ENCODE assay signal across 16 cellular contexts in genomic region chr4:152992027-152992426, GRCh38. TPM values are rescaled to one million over a fixed set of nuclear protein-coding genes. Genes with fewer than 3 reads are reported as not detected.
DNase-seq lines count a peak whose midpoint lies in the region; ATAC-seq, FAIRE-seq and TF ChIP-seq lines count a peak whose summit lies in the region.
"Had no signal": no experiment of that assay in that cellular context is flagged by ENCODE, and none has a peak within 500 bp of the region (broad histone marks: within the 10 kb centered on the region; RNA-seq: fewer than 3 reads in every experiment).

No MANE protein-coding gene starts in this region.

- FAIRE-seq in GM12878 (lab: Jason Lieb, UNC): no peak
- FAIRE-seq: kidney had no signal

- H3F3A ChIP-seq in GM23248 (ENCODE audit: insufficient read depth): no peaks in the 10 kb centered on the region

- POLR2A ChIA-PET in GM12878 (lab: Charles Lee): no interaction called here

- peak; percentile 40 for DNase-seq in natural killer cell treated with Interleukin-12 subunit alpha and Interleukin-12 subunit beta and Interleukin-15 and Interleukin-18, amount 100 ng/mL, for 72 hours (ENCODE audit: low spot score)
- DNase-seq in natural killer cell (no peak), GM12878 (ENCODE audit: low read depth, low spot score) (no peak), left kidney (ENCODE audit: low read depth, low spot score) (peak; percentile 23), OCI-M1 (lab: John Stamatoyannopoulos, UW) (no peak), thyroid gland (no peak), GM23248 (no peak)
- no peak for DNase-seq in activated CD4-positive, alpha-beta T cell treated with anti-CD3 and anti-CD28 coated beads, Interleukin-2, amount 10 ng/mL, durations not matched to agents 24 days and 14 days
- DNase-seq: CD4-positive, alpha-beta T cell; GOT3; heart right ventricle; kidney; NCI-H446 treated with DMSO at 0.1 percent for 48 hours had no signal

- intact Hi-C loops in natural killer cell (cut with micrococcal nuclease): no loop called here
- intact Hi-C loops in GM12878 (cut with micrococcal nuclease; ENCODE audit: unreplicated experiment): no loop called here
- intact Hi-C loops in activated CD4-positive, alpha-beta T cell treated with anti-CD3 and anti-CD28 coated beads, Interleukin-2, amount 10 ng/mL, durations not matched to agents 24 days and 14 days (cut with micrococcal nuclease): no loop called here
- intact Hi-C loops in thyroid gland (cut with DNase I): no loop called here

- ATAC-seq in natural killer cell treated with Interleukin-12 subunit alpha and Interleukin-12 subunit beta and Interleukin-15 and Interleukin-18, amount 100 ng/mL, for 72 hours: no peak
- no peak for ATAC-seq in natural killer cell
- ATAC-seq in GM12878: no peak
- ATAC-seq: activated T-helper 17 cell treated with anti-CD3 and anti-CD28 coated beads, Interleukin-2, amount 50 U/mL, for 72 hours; heart right ventricle; stimulated activated effector memory CD8-positive, alpha-beta T cell treated with anti-CD3 and anti-CD28 coated beads, Interleukin-12 subunit alpha, Interleukin-12 subunit beta, amount 100 ng/mL, for 72 hours had no signal

- TF ChIP-seq POLR2A in GM12878 (IDR thresholded peaks at IDR 0.05; ENCODE audit: low read depth, low read length): no peak
- no peak for TF ChIP-seq POLR2A in thyroid gland (IDR thresholded peaks at IDR 0.05)

- no peaks in the 10 kb centered on the region for H3K9me2 ChIP-seq in GM23248 (ENCODE audit: insufficient read depth)

- H3K36me3 ChIP-seq in GM12878 (ENCODE audit: control insufficient read depth in 2 of 2, insufficient read depth in 2 of 2, low read length in 1 of 2): no peaks in the 10 kb centered on the region
- H3K36me3 ChIP-seq in thyroid gland: no peaks in the 10 kb centered on the region
- H3K36me3 ChIP-seq in GM23248 (ENCODE audit: low read depth): no peaks in the 10 kb centered on the region
- H3K36me3 ChIP-seq: heart right ventricle, neutrophil had no signal

- no peak overlapping the region for H3K4me3 Mint-ChIP-seq in natural killer cell treated with Interleukin-12 subunit alpha and Interleukin-12 subunit beta and Interleukin-15 and Interleukin-18, amount 100 ng/mL, for 72 hours
- no peak overlapping the region for H3K4me3 Mint-ChIP-seq in natural killer cell
- no peak overlapping the region for H3K4me3 Mint-ChIP-seq in activated CD4-positive, alpha-beta T cell treated with anti-CD3 and anti-CD28 coated beads, Interleukin-2, amount 10 ng/mL, durations not matched to agents 24 days and 14 days
- H3K4me3 Mint-ChIP-seq: activated T-helper 17 cell treated with anti-CD3 and anti-CD28 coated beads, Interleukin-2, amount 50 U/mL, for 72 hours; CD4-positive, alpha-beta T cell; stimulated activated effector memory CD8-positive, alpha-beta T cell treated with anti-CD3 and anti-CD28 coated beads, Interleukin-12 subunit alpha, Interleukin-12 subunit beta, amount 100 ng/mL, for 72 hours had no signal

- TF ChIP-seq CTCF in natural killer cell (IDR thresholded peaks at IDR 0.05) (no peak), GM12878 (IDR thresholded peaks at IDR 0.05 in 2 of 3, conservative IDR thresholded peaks at IDR 0.05 in 1 of 3; ENCODE audit: control insufficient read depth in 2 of 3, extremely low read depth in 1 of 3, insufficient read depth in 1 of 3, low read depth in 3 of 3, low read length in 3 of 3) (no peak), thyroid gland (IDR thresholded peaks at IDR 0.05) (no peak)

- RAD21 ChIA-PET in GM12878 (lab: Charles Lee; ENCODE audit: unreplicated experiment): no interaction called here

- no peaks in the 10 kb centered on the region for H3K9me3 Mint-ChIP-seq in natural killer cell treated with Interleukin-12 subunit alpha and Interleukin-12 subunit beta and Interleukin-15 and Interleukin-18, amount 100 ng/mL, for 72 hours
- H3K9me3 Mint-ChIP-seq in natural killer cell: no peaks in the 10 kb centered on the region
- no peaks in the 10 kb centered on the region for H3K9me3 Mint-ChIP-seq in activated CD4-positive, alpha-beta T cell treated with anti-CD3 and anti-CD28 coated beads, Interleukin-2, amount 10 ng/mL, durations not matched to agents 24 days and 14 days
- H3K9me3 Mint-ChIP-seq: activated T-helper 17 cell treated with anti-CD3 and anti-CD28 coated beads, Interleukin-2, amount 50 U/mL, for 72 hours; CD4-positive, alpha-beta T cell; stimulated activated effector memory CD8-positive, alpha-beta T cell treated with anti-CD3 and anti-CD28 coated beads, Interleukin-12 subunit alpha, Interleukin-12 subunit beta, amount 100 ng/mL, for 72 hours had no signal

- no peaks in the 10 kb centered on the region for H4K20me1 ChIP-seq in GM12878 (ENCODE audit: control insufficient read depth, insufficient read depth)
- no peaks in the 10 kb centered on the region for H4K20me1 ChIP-seq in GM23248 (ENCODE audit: insufficient read depth)

- H3K27ac ChIP-seq in GM12878 (ENCODE audit: control insufficient read depth, insufficient read depth) (no peak overlapping the region), thyroid gland (no peak overlapping the region), GM23248 (no peak overlapping the region)
- H3K27ac ChIP-seq: heart right ventricle, neutrophil had no signal

- in situ Hi-C loops in GM12878 (cut with MboI): no loop called here
- in situ Hi-C loops in GM23248 (cut with MboI): no loop called here

- H2AFZ ChIP-seq in GM12878 (ENCODE audit: control insufficient read depth, low read depth, low read length) (no peak overlapping the region), GM23248 (no peak overlapping the region)

- peaks cover 8 to 10% of the 10 kb centered on the region in 2 donors for H3K27me3 Mint-ChIP-seq in natural killer cell treated with Interleukin-12 subunit alpha and Interleukin-12 subunit beta and Interleukin-15 and Interleukin-18, amount 100 ng/mL, for 72 hours
- peaks cover 0 to 6% of the 10 kb centered on the region in 2 donors for H3K27me3 Mint-ChIP-seq in natural killer cell (ENCODE audit: low read depth in 2 of 2)
- H3K27me3 Mint-ChIP-seq in activated CD4-positive, alpha-beta T cell treated with anti-CD3 and anti-CD28 coated beads, Interleukin-2, amount 10 ng/mL, durations not matched to agents 24 days and 14 days: peaks cover 3% of the 10 kb centered on the region
- H3K27me3 Mint-ChIP-seq: CD4-positive, alpha-beta T cell had no signal

- no peak overlapping the region for H3K4me3 ChIP-seq in GM12878
- no peak overlapping the region for H3K4me3 ChIP-seq in thyroid gland (replicated peaks in 1 of 3)
- H3K4me3 ChIP-seq in GM23248: no peak overlapping the region
- H3K4me3 ChIP-seq: heart right ventricle had no signal

- H3K27me3 ChIP-seq in GM12878 (replicated peaks in 1 of 2; ENCODE audit: control insufficient read depth in 2 of 2, insufficient read depth in 2 of 2, low read length in 1 of 2) (no peaks in the 10 kb centered on the region; a peak in 2 of 4 replicates), thyroid gland (no peaks in the 10 kb centered on the region), GM23248 (replicated peaks; ENCODE audit: insufficient read depth) (peaks cover 4% of the 10 kb centered on the region)
- H3K27me3 ChIP-seq: neutrophil had no signal

- SMC1A ChIA-PET in GM12878 (lab: Charles Lee; ENCODE audit: uncharacterized antibody, unreplicated experiment): no interaction called here

- no peaks in the 10 kb centered on the region for H3K9me3 ChIP-seq in GM12878 (replicated peaks; ENCODE audit: control insufficient read depth, insufficient read depth, low read length)
- H3K9me3 ChIP-seq in thyroid gland: no peaks in the 10 kb centered on the region
- H3K9me3 ChIP-seq in GM23248 (ENCODE audit: low read depth): no peaks in the 10 kb centered on the region
- H3K9me3 ChIP-seq: heart right ventricle, neutrophil had no signal

- no peaks in the 10 kb centered on the region for H3K36me3 Mint-ChIP-seq in natural killer cell treated with Interleukin-12 subunit alpha and Interleukin-12 subunit beta and Interleukin-15 and Interleukin-18, amount 100 ng/mL, for 72 hours
- no peaks in the 10 kb centered on the region for H3K36me3 Mint-ChIP-seq in natural killer cell
- no peaks in the 10 kb centered on the region for H3K36me3 Mint-ChIP-seq in activated CD4-positive, alpha-beta T cell treated with anti-CD3 and anti-CD28 coated beads, Interleukin-2, amount 10 ng/mL, durations not matched to agents 24 days and 14 days (ENCODE audit: low read depth)
- H3K36me3 Mint-ChIP-seq: stimulated activated effector memory CD8-positive, alpha-beta T cell treated with anti-CD3 and anti-CD28 coated beads, Interleukin-12 subunit alpha, Interleukin-12 subunit beta, amount 100 ng/mL, for 72 hours had no signal

- H3K4me2 ChIP-seq in GM12878 (ENCODE audit: control insufficient read depth, insufficient read depth): no peak overlapping the region
- no peak overlapping the region for H3K4me2 ChIP-seq in GM23248 (ENCODE audit: unreplicated experiment)

- H3K9ac ChIP-seq in GM12878 (ENCODE audit: control insufficient read depth, insufficient read depth, low read length): no peak overlapping the region
- no peak overlapping the region for H3K9ac ChIP-seq in GM23248

- no peak overlapping the region for H3K27ac Mint-ChIP-seq in natural killer cell treated with Interleukin-12 subunit alpha and Interleukin-12 subunit beta and Interleukin-15 and Interleukin-18, amount 100 ng/mL, for 72 hours
- no peak overlapping the region for H3K27ac Mint-ChIP-seq in natural killer cell
- no peak overlapping the region for H3K27ac Mint-ChIP-seq in activated CD4-positive, alpha-beta T cell treated with anti-CD3 and anti-CD28 coated beads, Interleukin-2, amount 10 ng/mL, durations not matched to agents 24 days and 14 days
- H3K27ac Mint-ChIP-seq: activated T-helper 17 cell treated with anti-CD3 and anti-CD28 coated beads, Interleukin-2, amount 50 U/mL, for 72 hours; CD4-positive, alpha-beta T cell; stimulated activated effector memory CD8-positive, alpha-beta T cell treated with anti-CD3 and anti-CD28 coated beads, Interleukin-12 subunit alpha, Interleukin-12 subunit beta, amount 100 ng/mL, for 72 hours had no signal

- no TSS peak for BruUV-seq in GM12878 (replicated peaks; lab: Mats Ljungman, UMichigan)

- TF ChIP-seq RAD21 in GM12878 (IDR thresholded peaks at IDR 0.05; ENCODE audit: insufficient read depth, low read depth, low read length): no peak

- CTCF ChIA-PET in GM12878 (lab: Yijun Ruan, JAX): no interaction called here

- TF ChIP-seq EP300 in GM12878 (IDR thresholded peaks at IDR 0.05; ENCODE audit: borderline replicate concordance in 1 of 2, control insufficient read depth in 1 of 2, low read depth in 2 of 2, low read length in 2 of 2): no peak

- WGBS in GM12878 (ENCODE audit: insufficient coverage, insufficient replicate concordance, low lambda C conversion rate, missing lambda C conversion rate): 62% methylated on average over 8 of the region's 8 CpGs
- 82 to 86% methylated on average over 8 of the region's 8 CpGs for WGBS in thyroid gland, 2 donors
- WGBS in GM23248 (ENCODE audit: low coverage in 1 of 2, low lambda C conversion rate in 2 of 2, missing lambda C conversion rate in 2 of 2), 2 experiments: 82 to 83% methylated on average over 8 of the region's 8 CpGs

- H3K4me1 Mint-ChIP-seq in natural killer cell treated with Interleukin-12 subunit alpha and Interleukin-12 subunit beta and Interleukin-15 and Interleukin-18, amount 100 ng/mL, for 72 hours (ENCODE audit: low read depth in 2 of 2): no peaks in the 10 kb centered on the region
- H3K4me1 Mint-ChIP-seq in natural killer cell: peaks cover 0 to 4% of the 10 kb centered on the region in 2 donors
- no peaks in the 10 kb centered on the region for H3K4me1 Mint-ChIP-seq in activated CD4-positive, alpha-beta T cell treated with anti-CD3 and anti-CD28 coated beads, Interleukin-2, amount 10 ng/mL, durations not matched to agents 24 days and 14 days
- H3K4me1 Mint-ChIP-seq: activated T-helper 17 cell treated with anti-CD3 and anti-CD28 coated beads, Interleukin-2, amount 50 U/mL, for 72 hours had no signal

- no peaks in the 10 kb centered on the region for H3K4me1 ChIP-seq in GM12878 (ENCODE audit: control insufficient read depth, insufficient read depth, low read length)
- peaks cover 0 to 7% of the 10 kb centered on the region in 2 donors for H3K4me1 ChIP-seq in thyroid gland
- H3K4me1 ChIP-seq in GM23248 (ENCODE audit: insufficient read depth): no peaks in the 10 kb centered on the region

- H3K79me2 ChIP-seq in GM12878 (ENCODE audit: control insufficient read depth, insufficient read depth, low read length) (no peaks in the 10 kb centered on the region), GM23248 (ENCODE audit: insufficient read depth) (no peaks in the 10 kb centered on the region)

RNA-seq across cellular contexts. Expression of gene FHDC1, which starts 55.9 kb away (rescaled TPM):
- total RNA-seq in natural killer cell treated with Interleukin-12 subunit alpha and Interleukin-12 subunit beta and Interleukin-15 and Interleukin-18, amount 100 ng/mL, for 72 hours: under 1 TPM; 0.33 to 0.42 TPM
- total RNA-seq in natural killer cell: under 1 TPM; 0.10 to 0.23 (median 0.16) TPM
- total RNA-seq in GM12878 (2013; cell fraction: nucleolus; rRNA removed): 0.48 and 0.49 TPM in 2 replicates
- under 0.01 and 0.06 TPM in 2 replicates for total RNA-seq in GM12878 (2014; rRNA removed)
- total RNA-seq in GM12878 (2014; rRNA removed; fragmentation: Illumina TruSeq; extraction: Trizol): 0.04 and 0.05 TPM in 2 replicates
- total RNA-seq in GM12878 (2021): 0.05 and 0.08 TPM in 2 replicates
- not detected for polyA plus RNA-seq in GM12878 (2011; ENCODE audit: low read depth)
- 0.12 and 0.13 TPM in 2 replicates for polyA plus RNA-seq in GM12878 (2011; rRNA removed)
- 0.12 and 0.16 TPM in 2 replicates for polyA plus RNA-seq in GM12878 (2011; cell fraction: cytosol; rRNA removed)
- polyA plus RNA-seq in GM12878 (2011; cell fraction: nucleus; rRNA removed): 0.52 and 0.57 TPM in 2 replicates
- 0.03 and 0.05 TPM in 2 replicates for polyA plus RNA-seq in GM12878 (2012)
- 0.04 and 0.06 TPM in 2 replicates for polyA plus RNA-seq in GM12878 (2014; fragmentation: Illumina TruSeq; extraction: Trizol)
- polyA plus RNA-seq in GM12878 (2014; fragmentation: Nextera tagmentation; extraction: Ambion mirVana): under 1 TPM in 1 of 2 experiments, not detected in 1; 0.04 TPM
- polyA plus RNA-seq in GM12878 (2014; rRNA removed): 0.06 and 0.10 TPM in 2 replicates
- not detected for polyA plus RNA-seq in GM12878 (2016; fragmentation: Nextera tagmentation; extraction: Ambion mirVana)
- 0.05 and 0.07 TPM in 2 replicates for polyA minus RNA-seq in GM12878 (2011; rRNA and poly(A)+ RNA removed)
- not detected in 2 replicates for polyA minus RNA-seq in GM12878 (2011; cell fraction: cytosol; rRNA and poly(A)+ RNA removed)
- 0.12 and 0.19 TPM in 2 replicates for polyA minus RNA-seq in GM12878 (2011; cell fraction: nucleus; rRNA and poly(A)+ RNA removed)
- 0.05 TPM in 2 replicates for total RNA-seq in activated CD4-positive, alpha-beta T cell treated with anti-CD3 and anti-CD28 coated beads, Interleukin-2, amount 10 ng/mL, durations not matched to agents 24 days and 14 days
- total RNA-seq in thyroid gland: 10 to 100 TPM; 12.4 to 26.2 (median 18.3) TPM
- total RNA-seq in GM23248 (2014; rRNA removed; shearing (Covaris generic)): 0.22 and 0.25 TPM in 2 replicates
- 0.43 and 0.51 TPM in 2 replicates for polyA plus RNA-seq in GM23248 (2016; fragmentation: Nextera tagmentation; extraction: Ambion mirVana)

Comparison
In these comparisons a context has a peak if more than half of its experiments do, and no peak if none do; other contexts are left out.
1. DNase-seq: peak in natural killer cell treated with Interleukin-12 subunit alpha and Interleukin-12 subunit beta and Interleukin-15 and Interleukin-18, amount 100 ng/mL, for 72 hours (single experiment) and left kidney (single experiment); none in natural killer cell (single experiment), GM12878 (single experiment), OCI-M1 (single experiment), activated CD4-positive, alpha-beta T cell treated with anti-CD3 and anti-CD28 coated beads, Interleukin-2, amount 10 ng/mL, durations not matched to agents 24 days and 14 days (single experiment), thyroid gland (0 of 2) and GM23248 (single experiment).
2. RNA of gene FHDC1, which starts 55.9 kb away (total RNA-seq): 12.4 to 26.2 TPM in thyroid gland; 0.33 to 0.42 TPM in natural killer cell treated with Interleukin-12 subunit alpha and Interleukin-12 subunit beta and Interleukin-15 and Interleukin-18, amount 100 ng/mL, for 72 hours, 0.22 to 0.25 TPM in GM23248, 0.10 to 0.23 TPM in natural killer cell, under 0.01 to 0.49 TPM in GM12878 and 0.05 TPM in activated CD4-positive, alpha-beta T cell treated with anti-CD3 and anti-CD28 coated beads, Interleukin-2, amount 10 ng/mL, durations not matched to agents 24 days and 14 days; every median in the first group is over 4 times any median in the second.